In genomic region chr4:5802565-5802964, GRCh38 we compare ENCODE assay signal across 26 cellular contexts.
"Had no signal": no experiment of that assay in that cellular context is flagged by ENCODE, and none has a peak within 500 bp of the region (broad histone marks: within the 10 kb centered on the region; RNA-seq: fewer than 3 reads in every experiment).

No MANE protein-coding gene starts in this region.

- H3K4me3 Mint-ChIP-seq: natural killer cell; nephron progenitor cell; neural progenitor cell; stimulated activated effector memory CD8-positive, alpha-beta T cell treated with anti-CD3 and anti-CD28 coated beads, Interleukin-12 subunit alpha, Interleukin-12 subunit beta, amount 100 ng/mL, for 72 hours; stimulated activated naive CD8-positive, alpha-beta T cell treated with anti-CD3 and anti-CD28 coated beads, Interleukin-15, Interleukin-2, amounts not matched to agents 100 ng/mL and 50 ng/mL, for 24 hours had no signal

- H3K36me3 Mint-ChIP-seq: natural killer cell; stimulated activated effector memory CD8-positive, alpha-beta T cell treated with anti-CD3 and anti-CD28 coated beads, Interleukin-12 subunit alpha, Interleukin-12 subunit beta, amount 100 ng/mL, for 72 hours had no signal

- H3K27me3 ChIP-seq: left lung, neural progenitor cell, neutrophil, right atrium auricular region, right lobe of liver, suprapubic skin, tibial artery, upper lobe of right lung had no signal

- H3K27ac Mint-ChIP-seq: natural killer cell; nephron progenitor cell; neural progenitor cell; progenitor cell of endocrine pancreas; stimulated activated effector memory CD8-positive, alpha-beta T cell treated with anti-CD3 and anti-CD28 coated beads, Interleukin-12 subunit alpha, Interleukin-12 subunit beta, amount 100 ng/mL, for 72 hours; stimulated activated naive CD8-positive, alpha-beta T cell treated with anti-CD3 and anti-CD28 coated beads, Interleukin-15, Interleukin-2, amounts not matched to agents 100 ng/mL and 50 ng/mL, for 24 hours had no signal

- H3K9me3 Mint-ChIP-seq: natural killer cell; neural progenitor cell; stimulated activated effector memory CD8-positive, alpha-beta T cell treated with anti-CD3 and anti-CD28 coated beads, Interleukin-12 subunit alpha, Interleukin-12 subunit beta, amount 100 ng/mL, for 72 hours; stimulated activated naive CD8-positive, alpha-beta T cell treated with anti-CD3 and anti-CD28 coated beads, Interleukin-15, Interleukin-2, amounts not matched to agents 100 ng/mL and 50 ng/mL, for 24 hours had no signal

- H3K27me3 Mint-ChIP-seq: progenitor cell of endocrine pancreas had no signal

- H3K27ac ChIP-seq: left lung, lower lobe of right lung, neural progenitor cell, neutrophil, parathyroid adenoma, right atrium auricular region, right lobe of liver, skin epidermis, suprapubic skin, thoracic aorta, tibial artery, upper lobe of right lung had no signal

- ATAC-seq: left colon; left lung; lower lobe of right lung; natural killer cell; right lobe of liver; stimulated activated effector memory CD8-positive, alpha-beta T cell treated with anti-CD3 and anti-CD28 coated beads, Interleukin-12 subunit alpha, Interleukin-12 subunit beta, amount 100 ng/mL, for 72 hours; upper lobe of right lung had no signal

- H3K4me1 Mint-ChIP-seq: natural killer cell; neural progenitor cell; stimulated activated effector memory CD8-positive, alpha-beta T cell treated with anti-CD3 and anti-CD28 coated beads, Interleukin-12 subunit alpha, Interleukin-12 subunit beta, amount 100 ng/mL, for 72 hours had no signal

- H3K9me3 ChIP-seq: left lung, lower lobe of right lung, neutrophil, right atrium auricular region, right lobe of liver, suprapubic skin, thoracic aorta, tibial artery, upper lobe of right lung had no signal

- DNase-seq: hippocampal formation; kidney glomerular epithelial cell; left lung; lower lobe of right lung; mammary epithelial cell; mesenchymal stem cell; natural killer cell; nephron progenitor cell; occipital lobe; right lobe of liver; stimulated activated CD4-positive, alpha-beta T cell treated with anti-CD3 and anti-CD28 coated beads, Interleukin-4, amount 100 ng/mL, for 24 hours; stimulated activated naive CD4-positive, alpha-beta T cell; trophoblast cell; upper lobe of right lung had no signal

- H3K4me3 ChIP-seq: left lung, lower lobe of right lung, neural progenitor cell, right atrium auricular region, right lobe of liver, skin epidermis, suprapubic skin, thoracic aorta, tibial artery, upper lobe of right lung had no signal

- H3K4me1 ChIP-seq: left lung, lower lobe of right lung, neural progenitor cell, parathyroid adenoma, right atrium auricular region, right lobe of liver, suprapubic skin, tibial artery, upper lobe of right lung had no signal

- H3K36me3 ChIP-seq: neural progenitor cell, neutrophil, right lobe of liver had no signal
